Comparison of ENCODE assay signal across 15 cellular contexts in the genomic region with DNA sequence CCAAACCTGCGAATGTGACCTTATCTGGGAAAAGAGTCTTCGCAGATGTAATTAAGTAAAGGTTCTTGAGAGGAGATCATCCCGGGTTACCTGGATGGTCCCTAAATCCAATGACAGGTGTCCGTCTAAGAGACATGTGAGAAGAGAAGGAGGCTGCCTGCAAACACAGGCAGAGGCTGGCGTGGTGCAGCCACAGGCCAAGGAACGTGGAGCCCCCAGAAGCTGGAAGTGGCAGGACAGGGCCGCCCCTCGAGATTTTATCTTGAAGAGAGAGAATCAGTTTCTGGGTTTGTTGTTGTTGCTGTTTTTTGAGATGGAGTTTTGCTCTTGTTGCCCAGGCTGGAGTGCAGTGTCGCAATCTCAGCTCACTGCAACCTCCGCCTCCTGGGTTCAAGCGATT. TPM values are rescaled to one million over a fixed set of nuclear protein-coding genes. Genes with fewer than 3 reads are reported as not detected.
"Had no signal": no experiment of that assay in that cellular context is flagged by ENCODE, and none has a peak within 500 bp of the region (broad histone marks: within the 10 kb centered on the region; RNA-seq: fewer than 3 reads in every experiment).

No MANE protein-coding gene starts in this region.

- H3K36me3 ChIP-seq: breast epithelium, heart right ventricle, right atrium auricular region had no signal

- H3K27me3 ChIP-seq: breast epithelium, heart right ventricle, right atrium auricular region had no signal

- H3K4me3 ChIP-seq: breast epithelium, heart right ventricle, right atrium auricular region had no signal

- H3K4me1 ChIP-seq: breast epithelium had no signal

- DNase-seq: activated B cell treated with CpG ODN at 0.5 μM for 24 hours; activated CD4-positive, alpha-beta T cell treated with anti-CD3 and anti-CD28 coated beads, Interleukin-2, amount 50 U/mL, for 4 hours; activated effector memory CD4-positive, alpha-beta T cell treated with anti-CD3 and anti-CD28 coated beads, Interleukin-2, amount 50 U/mL, for 16 hours; activated T-cell treated with anti-CD3 and anti-CD28 coated beads, Interleukin-2, amount 50 U/mL, for 24 hours; heart right ventricle; left ventricle myocardium superior; small intestine; T-helper 17 cell had no signal

- H3K27ac ChIP-seq: heart right ventricle had no signal

- H3K9me3 ChIP-seq: breast epithelium, heart right ventricle, right atrium auricular region had no signal

- ATAC-seq: T-helper 17 cell had no signal

RNA-seq across cellular contexts. Expression of a gene that starts 33.6 kb away (rescaled TPM):
- total RNA-seq: activated B cell treated with CpG ODN at 0.5 μM for 24 hours; activated naive CD4-positive, alpha-beta T cell treated with anti-CD3 and anti-CD28 coated beads, Interleukin-2, amount 50 U/mL, for 72 hours; breast epithelium; cerebellum; frontal cortex; heart right ventricle; left ventricle myocardium superior; mesenteric fat pad; right atrium auricular region; T-helper 17 cell; ureter had no signal
- polyA plus RNA-seq: heart right ventricle had no signal
